In genomic region chr13:75294110-75294509, GRCh38 we compare ENCODE assay signal across 27 cellular contexts.
DNase-seq lines count a peak whose midpoint lies in the region; ATAC-seq and TF ChIP-seq lines count a peak whose summit lies in the region.
"Had no signal": no experiment of that assay in that cellular context is flagged by ENCODE, and none has a peak within 500 bp of the region (broad histone marks: within the 10 kb centered on the region; RNA-seq: fewer than 3 reads in every experiment).

No MANE protein-coding gene starts in this region.

- H3K27me3 ChIP-seq in naive thymus-derived CD4-positive, alpha-beta T cell (ENCODE audit: control insufficient read depth in 2 of 2, insufficient read depth in 2 of 2, low read length in 2 of 2), result no peaks in the 10 kb centered on the region
- H3K27me3 ChIP-seq: adrenal gland, brain microvascular endothelial cell, foreskin keratinocyte, spleen, upper lobe of right lung had no signal

- no peak overlapping the region for H3K27ac ChIP-seq in naive thymus-derived CD4-positive, alpha-beta T cell (ENCODE audit: low read depth, low read length)
- H3K27ac ChIP-seq: adrenal gland, brain microvascular endothelial cell, foreskin keratinocyte, spleen, upper lobe of right lung had no signal

- peaks cover 38% of the 10 kb centered on the region for H3K4me1 Mint-ChIP-seq in T-helper 2 cell treated with Interferon-gamma antibody and Interleukin-4, amounts not matched to agents 5 μg/mL and 100 μg/mL, for 36 hours (ENCODE audit: low read depth)
- H3K4me1 Mint-ChIP-seq in naive thymus-derived CD4-positive, alpha-beta T cell, result peaks cover 10 to 55% (median 40%) of the 10 kb centered on the region in 7 donors
- H3K4me1 Mint-ChIP-seq in natural killer cell, result no peaks in the 10 kb centered on the region
- peaks cover 26% of the 10 kb centered on the region for H3K4me1 Mint-ChIP-seq in mesothelial cell of epicardium
- H3K4me1 Mint-ChIP-seq: activated CD4-positive, alpha-beta memory T cell treated with anti-CD3 and anti-CD28 coated beads, Interleukin-2, amount 10 ng/mL, durations not matched to agents 7 days and 5 days; stimulated activated memory B cell treated with anti-CD40 and anti-IgM and Interleukin-4, amounts not matched to agents 10 μg/mL and 1 μg/mL and 100 μg/mL, for 72 hours had no signal

- H3K4me3 Mint-ChIP-seq in T-helper 2 cell treated with Interferon-gamma antibody and Interleukin-4, amounts not matched to agents 5 μg/mL and 100 μg/mL, for 36 hours, result peak overlapping the region; percentile 27
- H3K4me3 Mint-ChIP-seq in naive thymus-derived CD4-positive, alpha-beta T cell, result peak overlapping the region in 3 of 10 donors; percentile 15 to 53 (median 16)
- H3K4me3 Mint-ChIP-seq in natural killer cell (no peak overlapping the region), mesothelial cell of epicardium (no peak overlapping the region)
- H3K4me3 Mint-ChIP-seq: activated CD4-positive, alpha-beta memory T cell treated with anti-CD3 and anti-CD28 coated beads, Interleukin-2, amount 10 ng/mL, durations not matched to agents 7 days and 5 days; stimulated activated memory B cell treated with anti-CD40 and anti-IgM and Interleukin-4, amounts not matched to agents 10 μg/mL and 1 μg/mL and 100 μg/mL, for 72 hours had no signal

- no peaks in the 10 kb centered on the region for H3K27me3 Mint-ChIP-seq in T-helper 2 cell treated with Interferon-gamma antibody and Interleukin-4, amounts not matched to agents 5 μg/mL and 100 μg/mL, for 36 hours (ENCODE audit: low read depth)
- no peaks in the 10 kb centered on the region for H3K27me3 Mint-ChIP-seq in naive thymus-derived CD4-positive, alpha-beta T cell
- H3K27me3 Mint-ChIP-seq in natural killer cell (ENCODE audit: low read depth in 2 of 2) (no peaks in the 10 kb centered on the region), mesothelial cell of epicardium (ENCODE audit: low read depth) (no peaks in the 10 kb centered on the region)
- H3K27me3 Mint-ChIP-seq: activated CD4-positive, alpha-beta memory T cell treated with anti-CD3 and anti-CD28 coated beads, Interleukin-2, amount 10 ng/mL, durations not matched to agents 7 days and 5 days; stimulated activated memory B cell treated with anti-CD40 and anti-IgM and Interleukin-4, amounts not matched to agents 10 μg/mL and 1 μg/mL and 100 μg/mL, for 72 hours had no signal

- no peak for DNase-seq in T-helper 2 cell treated with Interferon-gamma antibody and Interleukin-4, amounts not matched to agents 5 μg/mL and 100 μg/mL, for 36 hours (ENCODE audit: low spot score)
- DNase-seq in naive thymus-derived CD4-positive, alpha-beta T cell, result no peak
- no peak for DNase-seq in EL
- no peak for DNase-seq in natural killer cell
- no peak for DNase-seq in mesothelial cell of epicardium (ENCODE audit: low spot score in 2 of 2, unreplicated experiment in 2 of 2)
- no peak for DNase-seq in activated CD4-positive, CD25-positive, alpha-beta regulatory T cell (lab: John Stamatoyannopoulos, UW)
- DNase-seq: activated CD4-positive, alpha-beta memory T cell treated with anti-CD3 and anti-CD28 coated beads, Interleukin-2, amount 10 ng/mL, durations not matched to agents 7 days and 5 days; activated gamma-delta T cell; adrenal gland; brain microvascular endothelial cell; DMS153; effector CD8-positive, alpha-beta T cell; foreskin keratinocyte; GOT3; left colon; mesendoderm; NCI-H1436; NCI-H82; retina; spleen; stimulated activated CD4-positive, alpha-beta T cell treated with anti-CD3 and anti-CD28 coated beads, Interleukin-4, amount 100 ng/mL, for 1 hour; upper lobe of right lung had no signal

- no peak for TF ChIP-seq CTCF in natural killer cell (IDR thresholded peaks at IDR 0.05)
- TF ChIP-seq CTCF in mesothelial cell of epicardium (IDR thresholded peaks at IDR 0.05; ENCODE audit: unreplicated experiment), result no peak

- H3K9me3 Mint-ChIP-seq in T-helper 2 cell treated with Interferon-gamma antibody and Interleukin-4, amounts not matched to agents 5 μg/mL and 100 μg/mL, for 36 hours, result no peaks in the 10 kb centered on the region
- H3K9me3 Mint-ChIP-seq in naive thymus-derived CD4-positive, alpha-beta T cell, result no peaks in the 10 kb centered on the region
- H3K9me3 Mint-ChIP-seq in natural killer cell, result no peaks in the 10 kb centered on the region
- H3K9me3 Mint-ChIP-seq in mesothelial cell of epicardium, result no peaks in the 10 kb centered on the region
- H3K9me3 Mint-ChIP-seq: activated CD4-positive, alpha-beta memory T cell treated with anti-CD3 and anti-CD28 coated beads, Interleukin-2, amount 10 ng/mL, durations not matched to agents 7 days and 5 days; stimulated activated memory B cell treated with anti-CD40 and anti-IgM and Interleukin-4, amounts not matched to agents 10 μg/mL and 1 μg/mL and 100 μg/mL, for 72 hours had no signal

- peaks cover 35% of the 10 kb centered on the region for H3K36me3 Mint-ChIP-seq in T-helper 2 cell treated with Interferon-gamma antibody and Interleukin-4, amounts not matched to agents 5 μg/mL and 100 μg/mL, for 36 hours (ENCODE audit: low read depth)
- peaks cover 16 to 54% (median 23%) of the 10 kb centered on the region in 5 donors for H3K36me3 Mint-ChIP-seq in naive thymus-derived CD4-positive, alpha-beta T cell
- H3K36me3 Mint-ChIP-seq in natural killer cell (no peaks in the 10 kb centered on the region), mesothelial cell of epicardium (peaks cover 3% of the 10 kb centered on the region)
- H3K36me3 Mint-ChIP-seq: stimulated activated memory B cell treated with anti-CD40 and anti-IgM and Interleukin-4, amounts not matched to agents 10 μg/mL and 1 μg/mL and 100 μg/mL, for 72 hours had no signal

- CTCF ChIA-PET in naive thymus-derived CD4-positive, alpha-beta T cell (lab: Charles Lee), result no interaction called here

- H3K4me1 ChIP-seq in naive thymus-derived CD4-positive, alpha-beta T cell (ENCODE audit: control insufficient read depth in 2 of 2, insufficient read depth in 2 of 2, low read length in 2 of 2), result peaks cover 0 to 21% of the 10 kb centered on the region in 2 donors
- H3K4me1 ChIP-seq: adrenal gland, foreskin keratinocyte, upper lobe of right lung had no signal

- peak; percentile 55 for ATAC-seq in GM18909 (IDR thresholded peaks at IDR 0.05; ENCODE audit: poor library complexity, unreplicated experiment)
- ATAC-seq in HG03097 (IDR thresholded peaks at IDR 0.05; ENCODE audit: low FRiP score, unreplicated experiment), result peak; percentile 68
- no peak for ATAC-seq in naive thymus-derived CD4-positive, alpha-beta T cell
- ATAC-seq in natural killer cell, result no peak
- ATAC-seq: esophagus mucosa; foreskin keratinocyte; K562; left colon; stimulated activated memory B cell treated with anti-CD40 and anti-IgM and Interleukin-4, amounts not matched to agents 10 μg/mL and 1 μg/mL and 100 μg/mL, for 72 hours; upper lobe of right lung had no signal

- intact Hi-C loops in naive thymus-derived CD4-positive, alpha-beta T cell (cut with micrococcal nuclease), result loop anchor here in 1 of 2 donors (5.0 kb wide), 1 partner anchor 33 kb away; no protein-coding TSS in a partner anchor
- intact Hi-C loops in natural killer cell (cut with micrococcal nuclease), result no loop called here

- POLR2A ChIA-PET in naive thymus-derived CD4-positive, alpha-beta T cell (lab: Charles Lee), result no interaction called here

- no peaks in the 10 kb centered on the region for H3K9me3 ChIP-seq in naive thymus-derived CD4-positive, alpha-beta T cell (ENCODE audit: control insufficient read depth in 2 of 3, low read length in 3 of 3)
- H3K9me3 ChIP-seq: adrenal gland, spleen, upper lobe of right lung had no signal

- peaks cover 0 to 3% (median 0%) of the 10 kb centered on the region in 3 experiments for H3K36me3 ChIP-seq in naive thymus-derived CD4-positive, alpha-beta T cell (ENCODE audit: control insufficient read depth in 2 of 3, insufficient read depth in 3 of 3, low read length in 3 of 3)

- H3K27ac Mint-ChIP-seq in T-helper 2 cell treated with Interferon-gamma antibody and Interleukin-4, amounts not matched to agents 5 μg/mL and 100 μg/mL, for 36 hours, result peak overlapping the region; percentile 56
- H3K27ac Mint-ChIP-seq in naive thymus-derived CD4-positive, alpha-beta T cell, result peak overlapping the region in 6 of 9 donors; percentile 39 to 67 (median 49)
- H3K27ac Mint-ChIP-seq in natural killer cell (no peak overlapping the region), mesothelial cell of epicardium (no peak overlapping the region)
- H3K27ac Mint-ChIP-seq: activated CD4-positive, alpha-beta memory T cell treated with anti-CD3 and anti-CD28 coated beads, Interleukin-2, amount 10 ng/mL, durations not matched to agents 7 days and 5 days; stimulated activated memory B cell treated with anti-CD40 and anti-IgM and Interleukin-4, amounts not matched to agents 10 μg/mL and 1 μg/mL and 100 μg/mL, for 72 hours had no signal

- H3K4me3 ChIP-seq in naive thymus-derived CD4-positive, alpha-beta T cell (ENCODE audit: low read length), result no peak overlapping the region
- H3K4me3 ChIP-seq: adrenal gland, K562, spleen, upper lobe of right lung had no signal

Comparison
In these comparisons a context has a peak if more than half of its experiments do, and no peak if none do; other contexts are left out.
1. ATAC-seq: peak in GM18909 (single experiment) and HG03097 (single experiment); none in naive thymus-derived CD4-positive, alpha-beta T cell (single experiment) and natural killer cell (0 of 3).
2. H3K27ac Mint-ChIP-seq: peak in T-helper 2 cell treated with Interferon-gamma antibody and Interleukin-4, amounts not matched to agents 5 μg/mL and 100 μg/mL, for 36 hours (single experiment) and naive thymus-derived CD4-positive, alpha-beta T cell (6 of 9); none in natural killer cell (0 of 2) and mesothelial cell of epicardium (single experiment).